ENCODE assay signal across 23 cellular contexts in genomic region chr1:10597492-10597891, GRCh38.
"Had no signal": no experiment of that assay in that cellular context is flagged by ENCODE, and none has a peak within 500 bp of the region (broad histone marks: within the 10 kb centered on the region; RNA-seq: fewer than 3 reads in every experiment).

No MANE protein-coding gene starts in this region.

- H3K4me3 ChIP-seq: sigmoid colon, thoracic aorta, upper lobe of right lung had no signal

- H3K27me3 ChIP-seq: sigmoid colon, upper lobe of right lung had no signal

- ATAC-seq: activated CD8-positive, alpha-beta memory T cell treated with anti-CD3 and anti-CD28 coated beads, Interleukin-2, amount 10 ng/mL, durations not matched to agents 7 days and 5 days; activated CD8-positive, alpha-beta T cell treated with anti-CD3 and anti-CD28 coated beads for 36 hours; activated naive CD8-positive, alpha-beta T cell treated with anti-CD3 and anti-CD28 coated beads, Interleukin-2, amount 50 U/mL, for 24 hours; left lobe of liver; T-cell had no signal

- H3K36me3 ChIP-seq: sigmoid colon, thoracic aorta, upper lobe of right lung had no signal

- H3K27ac ChIP-seq: epithelial cell of prostate, parathyroid adenoma, sigmoid colon, thoracic aorta, upper lobe of right lung, VCaP had no signal

- DNase-seq: activated CD4-positive, alpha-beta T cell treated with anti-CD3 and anti-CD28 coated beads, Interleukin-2, amount 10 ng/mL, durations not matched to agents 7 days and 5 days; activated CD4-positive, CD25-positive, alpha-beta regulatory T cell treated with anti-CD3 and anti-CD28 coated beads, Interleukin-2, amount 50 U/mL, for 72 hours; activated CD8-positive, alpha-beta memory T cell treated with anti-CD3 and anti-CD28 coated beads, Interleukin-2, amount 10 ng/mL, durations not matched to agents 7 days and 5 days; activated CD8-positive, alpha-beta T cell treated with anti-CD3 and anti-CD28 coated beads for 36 hours; activated effector memory CD4-positive, alpha-beta T cell treated with anti-CD3 and anti-CD28 coated beads, Interleukin-2, amount 50 U/mL, for 16 hours; activated naive CD4-positive, alpha-beta T cell treated with anti-CD3 and anti-CD28 coated beads, Interleukin-2, amount 50 U/mL, for 16 hours; activated naive CD8-positive, alpha-beta T cell treated with anti-CD3 and anti-CD28 coated beads, Interleukin-2, amount 50 U/mL, for 24 hours; activated T-cell treated with anti-CD3 and anti-CD28 coated beads for 4 hours; cortex of kidney; endodermal cell; kidney; midbrain; stimulated activated CD4-positive, alpha-beta T cell treated with anti-CD3 and anti-CD28 coated beads, Interleukin-4, amount 100 ng/mL, for 1 hour; stimulated activated naive CD4-positive, alpha-beta T cell treated with Interleukin-2 at 50 U/mL for 16 hours; T-cell; upper lobe of right lung had no signal

- H3K4me1 Mint-ChIP-seq: activated CD4-positive, alpha-beta T cell treated with anti-CD3 and anti-CD28 coated beads, Interleukin-2, amount 10 ng/mL, durations not matched to agents 7 days and 5 days; activated naive CD8-positive, alpha-beta T cell treated with anti-CD3 and anti-CD28 coated beads, Interleukin-2, amount 50 U/mL, for 24 hours; T-cell had no signal

- H3K79me2 ChIP-seq: parathyroid adenoma had no signal

- H3K36me3 Mint-ChIP-seq: activated CD8-positive, alpha-beta memory T cell treated with anti-CD3 and anti-CD28 coated beads, Interleukin-2, amount 10 ng/mL, durations not matched to agents 7 days and 5 days had no signal

- H3K4me3 Mint-ChIP-seq: activated CD4-positive, alpha-beta T cell treated with anti-CD3 and anti-CD28 coated beads, Interleukin-2, amount 10 ng/mL, durations not matched to agents 7 days and 5 days; activated CD8-positive, alpha-beta memory T cell treated with anti-CD3 and anti-CD28 coated beads, Interleukin-2, amount 10 ng/mL, durations not matched to agents 7 days and 5 days; activated CD8-positive, alpha-beta T cell treated with anti-CD3 and anti-CD28 coated beads for 36 hours; activated naive CD8-positive, alpha-beta T cell treated with anti-CD3 and anti-CD28 coated beads, Interleukin-2, amount 50 U/mL, for 24 hours; endodermal cell; T-cell; T-helper 2 cell treated with Interferon-gamma antibody and Interleukin-4, amounts not matched to agents 5 μg/mL and 100 μg/mL, for 36 hours had no signal

- H3K27ac Mint-ChIP-seq: activated CD4-positive, alpha-beta T cell treated with anti-CD3 and anti-CD28 coated beads, Interleukin-2, amount 10 ng/mL, durations not matched to agents 7 days and 5 days; activated CD8-positive, alpha-beta memory T cell treated with anti-CD3 and anti-CD28 coated beads, Interleukin-2, amount 10 ng/mL, durations not matched to agents 7 days and 5 days; activated CD8-positive, alpha-beta T cell treated with anti-CD3 and anti-CD28 coated beads for 36 hours; activated naive CD8-positive, alpha-beta T cell treated with anti-CD3 and anti-CD28 coated beads, Interleukin-2, amount 50 U/mL, for 24 hours; endodermal cell; T-cell; T-helper 2 cell treated with Interferon-gamma antibody and Interleukin-4, amounts not matched to agents 5 μg/mL and 100 μg/mL, for 36 hours had no signal

- H2AFZ ChIP-seq: parathyroid adenoma had no signal

- H3K9me3 ChIP-seq: sigmoid colon, thoracic aorta, upper lobe of right lung had no signal

- H3K27me3 Mint-ChIP-seq: activated CD4-positive, alpha-beta T cell treated with anti-CD3 and anti-CD28 coated beads, Interleukin-2, amount 10 ng/mL, durations not matched to agents 7 days and 5 days; activated CD8-positive, alpha-beta memory T cell treated with anti-CD3 and anti-CD28 coated beads, Interleukin-2, amount 10 ng/mL, durations not matched to agents 7 days and 5 days; activated CD8-positive, alpha-beta T cell treated with anti-CD3 and anti-CD28 coated beads for 36 hours; activated naive CD8-positive, alpha-beta T cell treated with anti-CD3 and anti-CD28 coated beads, Interleukin-2, amount 50 U/mL, for 24 hours; T-cell had no signal

- H3K9me3 Mint-ChIP-seq: activated CD4-positive, alpha-beta T cell treated with anti-CD3 and anti-CD28 coated beads, Interleukin-2, amount 10 ng/mL, durations not matched to agents 7 days and 5 days; activated CD8-positive, alpha-beta T cell treated with anti-CD3 and anti-CD28 coated beads for 36 hours; activated naive CD8-positive, alpha-beta T cell treated with anti-CD3 and anti-CD28 coated beads, Interleukin-2, amount 50 U/mL, for 24 hours; endodermal cell; T-cell; T-helper 2 cell treated with Interferon-gamma antibody and Interleukin-4, amounts not matched to agents 5 μg/mL and 100 μg/mL, for 36 hours had no signal

- H3K9ac ChIP-seq: parathyroid adenoma had no signal
